Comparison of ENCODE assay signal across 11 cellular contexts in the genomic region with DNA sequence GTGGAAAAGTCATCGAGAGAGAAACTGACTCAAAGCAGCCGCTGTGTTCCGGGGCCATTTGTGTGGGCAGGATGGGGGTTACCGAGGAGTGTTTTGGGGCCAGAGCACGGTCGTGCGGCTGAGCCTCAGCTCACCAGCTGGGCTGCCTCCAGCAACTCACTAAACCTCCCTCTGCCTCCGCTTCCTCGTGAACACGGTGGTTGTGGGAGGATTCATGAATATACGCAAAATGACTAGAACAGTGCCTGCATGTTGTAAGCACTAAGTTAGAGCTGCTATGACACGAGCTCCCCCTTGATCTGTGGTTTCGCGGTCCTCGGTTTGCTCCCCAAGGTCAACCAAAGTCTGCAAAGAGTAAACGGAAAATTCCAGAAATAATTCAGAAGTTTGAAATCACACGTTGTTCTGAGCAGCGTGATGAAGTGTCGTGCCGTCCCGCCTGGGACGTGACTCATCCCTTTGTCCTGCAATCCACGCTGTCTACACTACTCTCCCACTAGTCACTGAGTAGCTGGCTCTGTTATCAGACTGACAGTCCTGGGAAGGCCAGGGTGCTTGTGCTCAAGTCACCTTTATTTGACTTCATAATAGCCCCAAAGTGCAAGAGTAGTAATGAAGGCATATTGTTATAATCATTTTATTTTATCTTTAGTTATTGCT. TPM values are rescaled to one million over a fixed set of nuclear protein-coding genes. Genes with fewer than 3 reads are reported as not detected.
DNase-seq lines count a peak whose midpoint lies in the region; ATAC-seq, FAIRE-seq and TF ChIP-seq lines count a peak whose summit lies in the region.
"Not testable (repeated sequence)": the region's sequence is repeated elsewhere in the genome, so short reads cannot be mapped to it uniquely, and the experiment has no call there.
"Had no signal": no experiment of that assay in that cellular context is flagged by ENCODE, and none has a peak within 500 bp of the region (broad histone marks: within the 10 kb centered on the region; RNA-seq: fewer than 3 reads in every experiment).

No MANE protein-coding gene starts in this region.

- H3K4me1 ChIP-seq in A549: not testable (repeated sequence)

- H3K36me3 Mint-ChIP-seq in activated CD8-positive, alpha-beta T cell treated with anti-CD3 and anti-CD28 coated beads for 36 hours (ENCODE audit: low read depth): not testable (repeated sequence)

- not testable (repeated sequence) for TF ChIP-seq EP300 in A549 (IDR thresholded peaks at IDR 0.05)

- H3K27ac ChIP-seq in A549: not testable (repeated sequence)

- intact Hi-C loops in activated CD8-positive, alpha-beta T cell treated with anti-CD3 and anti-CD28 coated beads for 36 hours (cut with micrococcal nuclease); left cardiac atrium (cut with DNase I): not testable (repeated sequence)

- not testable (repeated sequence) for H3K4me1 Mint-ChIP-seq in activated CD8-positive, alpha-beta T cell treated with anti-CD3 and anti-CD28 coated beads for 36 hours (ENCODE audit: low read depth)

- not testable (repeated sequence) for H3K9me3 Mint-ChIP-seq in activated CD8-positive, alpha-beta T cell treated with anti-CD3 and anti-CD28 coated beads for 36 hours

- not testable (repeated sequence) for H3K4me3 Mint-ChIP-seq in activated CD8-positive, alpha-beta T cell treated with anti-CD3 and anti-CD28 coated beads for 36 hours

- no CpG with 5 or more reads among the region's 23 CpGs for WGBS in A549 (ENCODE audit: missing lambda C conversion rate)

- not testable (repeated sequence) for H3K4me2 ChIP-seq in A549

- POLR2A ChIA-PET in A549 (lab: Yijun Ruan, JAX); activated CD8-positive, alpha-beta T cell treated with anti-CD3 and anti-CD28 coated beads for 36 hours (lab: Charles Lee): not testable (repeated sequence)

- TF ChIP-seq CTCF in A549 (IDR thresholded peaks at IDR 0.05); activated CD8-positive, alpha-beta T cell treated with anti-CD3 and anti-CD28 coated beads for 36 hours (IDR thresholded peaks at IDR 0.05): not testable (repeated sequence)

- not testable (repeated sequence) for TF ChIP-seq POLR2A in A549 (IDR thresholded peaks at IDR 0.05; ENCODE audit: low read length)

- CTCF ChIA-PET in A549 (lab: Yijun Ruan, JAX); activated CD8-positive, alpha-beta T cell treated with anti-CD3 and anti-CD28 coated beads for 36 hours (lab: Charles Lee): not testable (repeated sequence)

- not testable (repeated sequence) for H3K4me3 ChIP-seq in A549

- not testable (repeated sequence) for H3K9me3 ChIP-seq in A549

- H3K27me3 Mint-ChIP-seq in activated CD8-positive, alpha-beta T cell treated with anti-CD3 and anti-CD28 coated beads for 36 hours: not testable (repeated sequence)

- peak; percentile 96 to 99 for ATAC-seq in A549
- peak; percentile 87 for ATAC-seq in GM18909 (IDR thresholded peaks at IDR 0.05; ENCODE audit: poor library complexity, unreplicated experiment)
- peak; percentile 78 for ATAC-seq in GM21381 (IDR thresholded peaks at IDR 0.05; ENCODE audit: unreplicated experiment)
- ATAC-seq in HG02610 (IDR thresholded peaks at IDR 0.05; ENCODE audit: unreplicated experiment): peak; percentile 89
- ATAC-seq in HG03045 (IDR thresholded peaks at IDR 0.05; ENCODE audit: unreplicated experiment): peak; percentile 83
- peak; percentile 61 for ATAC-seq in HG03457 (IDR thresholded peaks at IDR 0.05; ENCODE audit: unreplicated experiment)
- ATAC-seq in activated CD8-positive, alpha-beta T cell treated with anti-CD3 and anti-CD28 coated beads for 36 hours: peak; percentile 76
- peak; percentile 61 to 92 for ATAC-seq in left cardiac atrium

- DNase-seq in A549 (ENCODE audit: low read depth in 1 of 2, low spot score in 1 of 2); activated CD8-positive, alpha-beta T cell treated with anti-CD3 and anti-CD28 coated beads for 36 hours; left cardiac atrium: not testable (repeated sequence)

- not testable (repeated sequence) for H3K27ac Mint-ChIP-seq in activated CD8-positive, alpha-beta T cell treated with anti-CD3 and anti-CD28 coated beads for 36 hours

- not testable (repeated sequence) for TF ChIP-seq RAD21 in A549 (conservative IDR thresholded peaks at IDR 0.05 in 1 of 2, IDR thresholded peaks at IDR 0.05 in 1 of 2)

- FAIRE-seq in A549 (lab: Jason Lieb, UNC): not testable (repeated sequence)

RNA-seq across cellular contexts. Expression of a gene that starts 31.1 kb away (rescaled TPM):
- 13.8 and 16.0 TPM in 2 replicates for polyA plus RNA-seq in A549 (2011; rRNA removed)
- 3.3 and 4.2 TPM in 2 replicates for polyA plus RNA-seq in A549 (2012; cell fraction: cytosol; rRNA removed)
- polyA plus RNA-seq in A549 (2012; cell fraction: nucleus; rRNA removed): 3.7 and 6.2 TPM in 2 replicates
- polyA plus RNA-seq in A549 (2017; fragmentation: RNase III; extraction: RNeasy Plus Mini Kit Qiagen cat#74134 plus additional on column Dnase treatment): 4.8 to 6.6 TPM (median 5.5 TPM) in 3 replicates
- polyA minus RNA-seq in A549 (2011; rRNA and poly(A)+ RNA removed): 5.0 and 7.7 TPM in 2 replicates
- 1 to 10 TPM; 2.8 to 4.1 TPM for total RNA-seq in activated CD8-positive, alpha-beta T cell treated with anti-CD3 and anti-CD28 coated beads for 36 hours
- total RNA-seq in left cardiac atrium: 10 to 100 TPM in 1 of 2 donors, 1 to 10 TPM in 1; 9.1 to 19.1 TPM

RNA-seq across cellular contexts. Expression of a gene that starts 46.5 kb away (rescaled TPM):
- polyA plus RNA-seq in A549 (2011; rRNA removed) (not detected in 2 replicates), A549 (2017; fragmentation: RNase III; extraction: RNeasy Plus Mini Kit Qiagen cat#74134 plus additional on column Dnase treatment) (0.04 TPM in 1 of 3 replicates, not detected in the others)
- polyA plus RNA-seq in A549 (2012; cell fraction: cytosol; rRNA removed): 0.04 TPM in 1 of 2 replicates, not detected in the other
- polyA plus RNA-seq in A549 (2012; cell fraction: nucleus; rRNA removed): 0.11 and 0.29 TPM in 2 replicates
- 0.17 TPM in 1 of 2 replicates, not detected in the other for polyA minus RNA-seq in A549 (2011; rRNA and poly(A)+ RNA removed)
- total RNA-seq in activated CD8-positive, alpha-beta T cell treated with anti-CD3 and anti-CD28 coated beads for 36 hours: 1 to 10 TPM; 2.2 to 2.4 TPM
- 10 to 100 TPM in 1 of 2 donors, 1 to 10 TPM in 1; 1.9 to 10.8 TPM for total RNA-seq in left cardiac atrium
- total RNA-seq: astrocyte, HT-29, SK-MEL-5 had no signal
